8 cellular contexts compared by ENCODE assay signal in genomic region chr19:10501971-10502523, GRCh38. TPM values are rescaled to one million over a fixed set of nuclear protein-coding genes. Genes with fewer than 3 reads are reported as not detected.
DNase-seq lines count a peak whose midpoint lies in the region; ATAC-seq and TF ChIP-seq lines count a peak whose summit lies in the region.

No MANE protein-coding gene starts in this region.

- ATAC-seq in GM18505 (IDR thresholded peaks at IDR 0.05; ENCODE audit: unreplicated experiment) (peak; percentile 27), HG02970 (IDR thresholded peaks at IDR 0.05; ENCODE audit: low FRiP score, unreplicated experiment) (peak; percentile 27)
- peak; percentile 24 for ATAC-seq in naive thymus-derived CD4-positive, alpha-beta T cell

- CTCF ChIA-PET in naive thymus-derived CD4-positive, alpha-beta T cell (lab: Charles Lee), result no interaction called here

- intact Hi-C loops in activated T-helper 1 cell treated with anti-CD3 and anti-CD28 coated beads, Interleukin-12 subunit alpha, Interleukin-12 subunit beta, Interleukin-2, Interleukin-4 antibody, amounts not matched to agents 30 ng/mL and 10 ng/mL and 1 ng/mL, durations not matched to agents 14 hours and 24 hours and 36 hours (cut with micrococcal nuclease), result loop anchor here (1.0 to 5.0 kb wide), 6 partner anchors 23 to 195 kb away; partner anchors contain the start of genes CDC37 and ILF3
- intact Hi-C loops in naive thymus-derived CD4-positive, alpha-beta T cell (cut with micrococcal nuclease), result loop anchor here (1.0 to 5.0 kb wide), 5 partner anchors 67 to 195 kb away; partner anchors contain the start of gene ILF3 (in 1 of the 2)

- H3K4me1 Mint-ChIP-seq in activated T-helper 1 cell treated with anti-CD3 and anti-CD28 coated beads, Interleukin-12 subunit alpha, Interleukin-12 subunit beta, Interleukin-2, Interleukin-4 antibody, amounts not matched to agents 30 ng/mL and 10 ng/mL and 1 ng/mL, durations not matched to agents 14 hours and 24 hours and 36 hours (ENCODE audit: low read depth), result peaks cover 36% of the 10 kb centered on the region
- H3K4me1 Mint-ChIP-seq in naive thymus-derived CD4-positive, alpha-beta T cell, result peaks cover 25 to 42% (median 40%) of the 10 kb centered on the region in 7 donors
- H3K4me1 Mint-ChIP-seq in type B pancreatic cell (ENCODE audit: unreplicated experiment), result peaks cover 17% of the 10 kb centered on the region

- no peaks in the 10 kb centered on the region for H3K27me3 ChIP-seq in naive thymus-derived CD4-positive, alpha-beta T cell (ENCODE audit: control insufficient read depth in 2 of 2, insufficient read depth in 2 of 2, low read length in 2 of 2)

- no peaks in the 10 kb centered on the region for H3K9me3 ChIP-seq in naive thymus-derived CD4-positive, alpha-beta T cell (ENCODE audit: control insufficient read depth in 2 of 3, low read length in 3 of 3)

- peaks cover 23% of the 10 kb centered on the region for H3K36me3 Mint-ChIP-seq in activated T-helper 1 cell treated with anti-CD3 and anti-CD28 coated beads, Interleukin-12 subunit alpha, Interleukin-12 subunit beta, Interleukin-2, Interleukin-4 antibody, amounts not matched to agents 30 ng/mL and 10 ng/mL and 1 ng/mL, durations not matched to agents 14 hours and 24 hours and 36 hours (ENCODE audit: low read depth)
- peaks cover 0 to 24% (median 0%) of the 10 kb centered on the region in 5 donors for H3K36me3 Mint-ChIP-seq in naive thymus-derived CD4-positive, alpha-beta T cell
- H3K36me3 Mint-ChIP-seq in type B pancreatic cell, result peaks cover 4% of the 10 kb centered on the region

- H3K9me3 Mint-ChIP-seq in activated T-helper 1 cell treated with anti-CD3 and anti-CD28 coated beads, Interleukin-12 subunit alpha, Interleukin-12 subunit beta, Interleukin-2, Interleukin-4 antibody, amounts not matched to agents 30 ng/mL and 10 ng/mL and 1 ng/mL, durations not matched to agents 14 hours and 24 hours and 36 hours, result no peaks in the 10 kb centered on the region
- peaks cover 0 to 1% (median 0%) of the 10 kb centered on the region in 11 donors for H3K9me3 Mint-ChIP-seq in naive thymus-derived CD4-positive, alpha-beta T cell
- H3K9me3 Mint-ChIP-seq in type B pancreatic cell, result peaks cover 4% of the 10 kb centered on the region

- peak overlapping the region; percentile 93 for H3K4me3 ChIP-seq in AG10803 (ENCODE audit: low read length)
- H3K4me3 ChIP-seq in naive thymus-derived CD4-positive, alpha-beta T cell (ENCODE audit: low read length), result peak overlapping the region; percentile 88

- peak; percentile 46 for DNase-seq in AG10803 (ENCODE audit: low read depth)
- peak; percentile 89 for DNase-seq in NCI-H69 (lab: John Stamatoyannopoulos, UW)
- peak; percentile 30 for DNase-seq in activated T-helper 1 cell treated with anti-CD3 and anti-CD28 coated beads, Interleukin-12 subunit alpha, Interleukin-12 subunit beta, Interleukin-2, Interleukin-4 antibody, amounts not matched to agents 30 ng/mL and 10 ng/mL and 1 ng/mL, durations not matched to agents 14 hours and 24 hours and 36 hours (ENCODE audit: low spot score)
- peak; percentile 51 for DNase-seq in fibroblast of peridontal ligament (ENCODE audit: extremely low read depth)
- peak in 1 of 9 donors; percentile 68 for DNase-seq in naive thymus-derived CD4-positive, alpha-beta T cell
- peak; percentile 76 for DNase-seq in type B pancreatic cell (ENCODE audit: extremely low spot score, unreplicated experiment)

- H3K4me1 ChIP-seq in naive thymus-derived CD4-positive, alpha-beta T cell (ENCODE audit: control insufficient read depth in 2 of 2, insufficient read depth in 2 of 2, low read length in 2 of 2), result peaks cover 5 to 8% of the 10 kb centered on the region in 2 donors

- no peak for TF ChIP-seq POLR2A in GM18505 (IDR thresholded peaks at IDR 0.05; ENCODE audit: borderline replicate concordance, extremely low read depth, insufficient read depth, insufficient read length)

- no peaks in the 10 kb centered on the region for H3K27me3 Mint-ChIP-seq in activated T-helper 1 cell treated with anti-CD3 and anti-CD28 coated beads, Interleukin-12 subunit alpha, Interleukin-12 subunit beta, Interleukin-2, Interleukin-4 antibody, amounts not matched to agents 30 ng/mL and 10 ng/mL and 1 ng/mL, durations not matched to agents 14 hours and 24 hours and 36 hours (ENCODE audit: insufficient read depth)
- peaks cover 0 to 3% (median 0%) of the 10 kb centered on the region in 5 donors for H3K27me3 Mint-ChIP-seq in naive thymus-derived CD4-positive, alpha-beta T cell
- no peaks in the 10 kb centered on the region for H3K27me3 Mint-ChIP-seq in type B pancreatic cell

- H3K4me3 Mint-ChIP-seq in activated T-helper 1 cell treated with anti-CD3 and anti-CD28 coated beads, Interleukin-12 subunit alpha, Interleukin-12 subunit beta, Interleukin-2, Interleukin-4 antibody, amounts not matched to agents 30 ng/mL and 10 ng/mL and 1 ng/mL, durations not matched to agents 14 hours and 24 hours and 36 hours, result peak overlapping the region; percentile 94
- peak overlapping the region; percentile 72 to 96 (median 86) for H3K4me3 Mint-ChIP-seq in naive thymus-derived CD4-positive, alpha-beta T cell
- H3K4me3 Mint-ChIP-seq in type B pancreatic cell, result peak overlapping the region; percentile 86

- H3K27ac Mint-ChIP-seq in activated T-helper 1 cell treated with anti-CD3 and anti-CD28 coated beads, Interleukin-12 subunit alpha, Interleukin-12 subunit beta, Interleukin-2, Interleukin-4 antibody, amounts not matched to agents 30 ng/mL and 10 ng/mL and 1 ng/mL, durations not matched to agents 14 hours and 24 hours and 36 hours, result peak overlapping the region; percentile 88
- H3K27ac Mint-ChIP-seq in naive thymus-derived CD4-positive, alpha-beta T cell, result peak overlapping the region in 8 of 9 donors; percentile 69 to 91 (median 78)
- peak overlapping the region; percentile 89 for H3K27ac Mint-ChIP-seq in type B pancreatic cell

- TF ChIP-seq CTCF in AG10803 (conservative IDR thresholded peaks at IDR 0.05; ENCODE audit: low read length) (no peak), type B pancreatic cell (conservative IDR thresholded peaks at IDR 0.05) (no peak)

- H3K36me3 ChIP-seq in naive thymus-derived CD4-positive, alpha-beta T cell (ENCODE audit: control insufficient read depth in 2 of 3, insufficient read depth in 3 of 3, low read length in 3 of 3), result peaks cover 0 to 21% (median 0%) of the 10 kb centered on the region in 3 experiments

- peak overlapping the region; percentile 83 for H3K27ac ChIP-seq in naive thymus-derived CD4-positive, alpha-beta T cell (ENCODE audit: low read depth, low read length)

- POLR2A ChIA-PET in naive thymus-derived CD4-positive, alpha-beta T cell (lab: Charles Lee), result no interaction called here

RNA-seq across cellular contexts. Expression of gene KEAP1, which starts 1.1 kb away (rescaled TPM):
- total RNA-seq in activated T-helper 1 cell treated with anti-CD3 and anti-CD28 coated beads, Interleukin-12 subunit alpha, Interleukin-12 subunit beta, Interleukin-2, Interleukin-4 antibody, amounts not matched to agents 30 ng/mL and 10 ng/mL and 1 ng/mL, durations not matched to agents 14 hours and 24 hours and 36 hours, result 81.6 and 94.2 TPM in 2 replicates
- 10 to 100 TPM; 12.9 to 83.6 (median 31.4) TPM for total RNA-seq in naive thymus-derived CD4-positive, alpha-beta T cell
- 10 to 100 TPM; 21.9 to 37.7 TPM for polyA plus RNA-seq in naive thymus-derived CD4-positive, alpha-beta T cell
- total RNA-seq in type B pancreatic cell (ENCODE audit: low replicate concordance), result 49.7 and 71.2 TPM in 2 replicates

RNA-seq across cellular contexts. Expression of gene S1PR5, which starts 15.2 kb away (rescaled TPM):
- not detected in 2 replicates for total RNA-seq in activated T-helper 1 cell treated with anti-CD3 and anti-CD28 coated beads, Interleukin-12 subunit alpha, Interleukin-12 subunit beta, Interleukin-2, Interleukin-4 antibody, amounts not matched to agents 30 ng/mL and 10 ng/mL and 1 ng/mL, durations not matched to agents 14 hours and 24 hours and 36 hours
- total RNA-seq in naive thymus-derived CD4-positive, alpha-beta T cell, result 10 to 100 TPM in 1 of 5 experiments, 1 to 10 TPM in 1, under 1 TPM in 2, not detected in 1; 0.51 to 22.0 (median 3.5) TPM
- under 1 TPM; 0.53 to 0.55 TPM for polyA plus RNA-seq in naive thymus-derived CD4-positive, alpha-beta T cell
- 0.21 and 1.1 TPM in 2 replicates for total RNA-seq in type B pancreatic cell (ENCODE audit: low replicate concordance)

RNA-seq across cellular contexts. Expression of gene ATG4D, which starts 41.7 kb away (rescaled TPM):
- 37.3 and 40.7 TPM in 2 replicates for total RNA-seq in activated T-helper 1 cell treated with anti-CD3 and anti-CD28 coated beads, Interleukin-12 subunit alpha, Interleukin-12 subunit beta, Interleukin-2, Interleukin-4 antibody, amounts not matched to agents 30 ng/mL and 10 ng/mL and 1 ng/mL, durations not matched to agents 14 hours and 24 hours and 36 hours
- total RNA-seq in naive thymus-derived CD4-positive, alpha-beta T cell, result 10 to 100 TPM; 41.7 to 70.3 (median 56.7) TPM
- 10 to 100 TPM; 12.9 to 21.8 TPM for polyA plus RNA-seq in naive thymus-derived CD4-positive, alpha-beta T cell
- total RNA-seq in type B pancreatic cell (ENCODE audit: low replicate concordance), result 35.8 and 44.6 TPM in 2 replicates
